Comparison of ENCODE assay signal across 18 cellular contexts in genomic region chr2:28209312-28209711, GRCh38.
"Had no signal": no experiment of that assay in that cellular context is flagged by ENCODE, and none has a peak within 500 bp of the region (broad histone marks: within the 10 kb centered on the region; RNA-seq: fewer than 3 reads in every experiment).

No MANE protein-coding gene starts in this region.

- H3K27me3 ChIP-seq: esophagus muscularis mucosa, right atrium auricular region, tibial artery had no signal

- H3K4me1 ChIP-seq: right atrium auricular region, tibial artery had no signal

- H3K4me3 ChIP-seq: esophagus muscularis mucosa, right atrium auricular region, smooth muscle cell, tibial artery had no signal

- H3K27me3 Mint-ChIP-seq: activated naive CD8-positive, alpha-beta T cell treated with anti-CD3 and anti-CD28 coated beads, Interleukin-2, amount 10 ng/mL, durations not matched to agents 7 days and 5 days; naive B cell had no signal

- H3K36me3 ChIP-seq: esophagus muscularis mucosa, right atrium auricular region, tibial artery had no signal

- H3K9me3 Mint-ChIP-seq: activated naive CD8-positive, alpha-beta T cell treated with anti-CD3 and anti-CD28 coated beads, Interleukin-2, amount 10 ng/mL, durations not matched to agents 7 days and 5 days; endodermal cell; naive B cell; stimulated activated effector memory CD8-positive, alpha-beta T cell treated with anti-CD3 and anti-CD28 coated beads, Interleukin-12 subunit alpha, Interleukin-12 subunit beta, amount 100 ng/mL, for 72 hours had no signal

- FAIRE-seq: frontal cortex, kidney had no signal

- H3K9me3 ChIP-seq: esophagus muscularis mucosa, right atrium auricular region, tibial artery had no signal

- H3K27ac Mint-ChIP-seq: activated CD8-positive, alpha-beta T cell treated with anti-CD3 and anti-CD28 coated beads, Interleukin-2, amount 10 ng/mL, durations not matched to agents 7 days and 5 days; activated naive CD8-positive, alpha-beta T cell treated with anti-CD3 and anti-CD28 coated beads, Interleukin-2, amount 10 ng/mL, durations not matched to agents 7 days and 5 days; endodermal cell; stimulated activated effector memory CD8-positive, alpha-beta T cell treated with anti-CD3 and anti-CD28 coated beads, Interleukin-12 subunit alpha, Interleukin-12 subunit beta, amount 100 ng/mL, for 72 hours had no signal

- H3K4me3 Mint-ChIP-seq: activated CD8-positive, alpha-beta T cell treated with anti-CD3 and anti-CD28 coated beads, Interleukin-2, amount 10 ng/mL, durations not matched to agents 7 days and 5 days; activated naive CD8-positive, alpha-beta T cell treated with anti-CD3 and anti-CD28 coated beads, Interleukin-2, amount 10 ng/mL, durations not matched to agents 7 days and 5 days; endodermal cell; naive B cell; stimulated activated effector memory CD8-positive, alpha-beta T cell treated with anti-CD3 and anti-CD28 coated beads, Interleukin-12 subunit alpha, Interleukin-12 subunit beta, amount 100 ng/mL, for 72 hours had no signal

- ATAC-seq: activated CD8-positive, alpha-beta T cell treated with anti-CD3 and anti-CD28 coated beads, Interleukin-2, amount 10 ng/mL, durations not matched to agents 7 days and 5 days; left ventricle myocardium superior; stimulated activated effector memory CD8-positive, alpha-beta T cell treated with anti-CD3 and anti-CD28 coated beads, Interleukin-12 subunit alpha, Interleukin-12 subunit beta, amount 100 ng/mL, for 72 hours had no signal

- H3K27ac ChIP-seq: esophagus muscularis mucosa, right atrium auricular region, tibial artery had no signal

- DNase-seq: activated CD4-positive, alpha-beta T cell treated with anti-CD3 and anti-CD28 coated beads for 4 hours; activated CD8-positive, alpha-beta memory T cell treated with anti-CD3 and anti-CD28 coated beads, Interleukin-2, amount 50 U/mL, for 48 hours; activated CD8-positive, alpha-beta T cell treated with anti-CD3 and anti-CD28 coated beads, Interleukin-2, amount 10 ng/mL, durations not matched to agents 7 days and 5 days; activated naive CD8-positive, alpha-beta T cell treated with anti-CD3 and anti-CD28 coated beads, Interleukin-2, amount 10 ng/mL, durations not matched to agents 7 days and 5 days; caudate nucleus; cortex of kidney; endodermal cell; kidney; left ventricle myocardium superior; naive B cell; posterior cingulate gyrus; T-helper 9 cell; tibial artery had no signal

- H3K4me1 Mint-ChIP-seq: naive B cell; stimulated activated effector memory CD8-positive, alpha-beta T cell treated with anti-CD3 and anti-CD28 coated beads, Interleukin-12 subunit alpha, Interleukin-12 subunit beta, amount 100 ng/mL, for 72 hours had no signal
